ENCODE assay signal across 26 cellular contexts in the genomic region with DNA sequence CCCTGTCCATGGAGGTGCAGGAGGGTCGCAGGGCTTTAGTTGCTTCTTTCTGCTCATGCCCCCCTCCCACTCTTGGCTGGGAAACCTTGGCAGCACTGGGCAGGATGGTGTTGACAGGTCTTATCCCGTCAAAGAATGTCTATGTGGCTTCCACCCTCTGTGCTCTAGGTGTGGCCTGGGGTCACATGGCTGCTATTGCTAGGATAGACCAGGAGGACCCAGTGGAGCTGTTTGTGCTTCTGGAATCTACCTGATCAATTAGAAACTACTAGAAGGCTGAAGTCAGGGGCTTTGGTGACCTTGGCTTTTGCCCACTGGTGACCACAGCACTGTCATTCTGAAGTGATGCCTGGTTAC.
DNase-seq lines count a peak whose midpoint lies in the region; ATAC-seq and TF ChIP-seq lines count a peak whose summit lies in the region.
"Had no signal": no experiment of that assay in that cellular context is flagged by ENCODE, and none has a peak within 500 bp of the region (broad histone marks: within the 10 kb centered on the region; RNA-seq: fewer than 3 reads in every experiment).

No MANE protein-coding gene starts in this region.

- H3K27me3 Mint-ChIP-seq in activated naive CD8-positive, alpha-beta T cell treated with anti-CD3 and anti-CD28 coated beads, Interleukin-2, amount 10 ng/mL, durations not matched to agents 7 days and 5 days = no peaks in the 10 kb centered on the region
- H3K27me3 Mint-ChIP-seq in activated naive CD8-positive, alpha-beta T cell treated with anti-CD3 and anti-CD28 coated beads for 36 hours = no peaks in the 10 kb centered on the region
- H3K27me3 Mint-ChIP-seq: B cell; stimulated activated naive CD8-positive, alpha-beta T cell treated with anti-CD3 and anti-CD28 coated beads, Interleukin-15, amount 100 ng/mL, for 72 hours had no signal

- POLR2A ChIA-PET in activated naive CD8-positive, alpha-beta T cell treated with anti-CD3 and anti-CD28 coated beads, Interleukin-2, amount 10 ng/mL, durations not matched to agents 7 days and 5 days (lab: Charles Lee) = interaction anchor here (0.6 kb wide), 1 partner anchor 121 kb away, joined by 3 read pairs; no protein-coding TSS in a partner anchor

- no peak for ATAC-seq in activated naive CD8-positive, alpha-beta T cell treated with anti-CD3 and anti-CD28 coated beads, Interleukin-2, amount 10 ng/mL, durations not matched to agents 7 days and 5 days (ENCODE audit: low read depth)
- no peak for ATAC-seq in lower lobe of right lung
- ATAC-seq: SK-N-SH treated with all-trans-retinoic acid at 6 μM for 48 hours; stimulated activated naive CD8-positive, alpha-beta T cell treated with anti-CD3 and anti-CD28 coated beads, Interleukin-15, amount 100 ng/mL, for 72 hours; WTC11 had no signal

- H3K9me3 ChIP-seq in duodenal mucosa (ENCODE audit: control insufficient read depth in 1 of 2, low read length in 2 of 2) = no peaks in the 10 kb centered on the region
- H3K9me3 ChIP-seq in lower lobe of right lung = no peaks in the 10 kb centered on the region
- H3K9me3 ChIP-seq in subcutaneous abdominal adipose tissue (ENCODE audit: control insufficient read depth in 5 of 5, low read length in 5 of 5) = no peaks in the 10 kb centered on the region
- H3K9me3 ChIP-seq: colonic mucosa, neutrophil, transverse colon had no signal

- H3K4me1 ChIP-seq in duodenal mucosa (ENCODE audit: control insufficient read depth in 1 of 2, insufficient read depth in 2 of 2, low read length in 2 of 2) = peaks cover 85 to 90% of the 10 kb centered on the region in 2 donors
- H3K4me1 ChIP-seq in lower lobe of right lung = peaks cover 44% of the 10 kb centered on the region
- H3K4me1 ChIP-seq in subcutaneous abdominal adipose tissue (ENCODE audit: control insufficient read depth in 5 of 5, insufficient read depth in 5 of 5, low read length in 5 of 5) = peaks cover 6 to 84% (median 35%) of the 10 kb centered on the region in 5 donors

- H3K4me3 ChIP-seq in duodenal mucosa (ENCODE audit: low read depth in 1 of 2, low read length in 2 of 2) (peak overlapping the region in 1 of 2 donors; percentile 20), lower lobe of right lung (no peak overlapping the region), subcutaneous abdominal adipose tissue (ENCODE audit: low read depth in 1 of 5, low read length in 5 of 5) (no peak overlapping the region)
- H3K4me3 ChIP-seq: colonic mucosa, transverse colon had no signal

- H3K27ac Mint-ChIP-seq in activated naive CD8-positive, alpha-beta T cell treated with anti-CD3 and anti-CD28 coated beads, Interleukin-2, amount 10 ng/mL, durations not matched to agents 7 days and 5 days = peak overlapping the region; percentile 57
- H3K27ac Mint-ChIP-seq in activated naive CD8-positive, alpha-beta T cell treated with anti-CD3 and anti-CD28 coated beads for 36 hours = no peak overlapping the region
- H3K27ac Mint-ChIP-seq: B cell had no signal

- H3K4me3 Mint-ChIP-seq in activated naive CD8-positive, alpha-beta T cell treated with anti-CD3 and anti-CD28 coated beads, Interleukin-2, amount 10 ng/mL, durations not matched to agents 7 days and 5 days = no peak overlapping the region
- no peak overlapping the region for H3K4me3 Mint-ChIP-seq in activated naive CD8-positive, alpha-beta T cell treated with anti-CD3 and anti-CD28 coated beads for 36 hours
- H3K4me3 Mint-ChIP-seq: B cell, WTC11 had no signal

- intact Hi-C loops in lower lobe of right lung (cut with DNase I) = no loop called here

- H3K27me3 ChIP-seq in duodenal mucosa (ENCODE audit: control insufficient read depth in 1 of 2, insufficient read depth in 2 of 2, low read length in 2 of 2) = no peaks in the 10 kb centered on the region
- H3K27me3 ChIP-seq in lower lobe of right lung (ENCODE audit: low read depth) = no peaks in the 10 kb centered on the region
- no peaks in the 10 kb centered on the region for H3K27me3 ChIP-seq in subcutaneous abdominal adipose tissue (ENCODE audit: control insufficient read depth in 5 of 5, insufficient read depth in 4 of 5, low read length in 5 of 5)
- H3K27me3 ChIP-seq: colonic mucosa, neutrophil, transverse colon had no signal

- H3K9ac ChIP-seq in duodenal mucosa (ENCODE audit: low read depth in 1 of 2, low read length in 2 of 2) = peak overlapping the region; percentile 38 to 55
- H3K9ac ChIP-seq in subcutaneous abdominal adipose tissue (ENCODE audit: low read length in 5 of 5) = no peak overlapping the region

- H3K27ac ChIP-seq in duodenal mucosa (ENCODE audit: low read depth, low read length) = no peak overlapping the region
- H3K27ac ChIP-seq in lower lobe of right lung = no peak overlapping the region
- peak overlapping the region; percentile 30 for H3K27ac ChIP-seq in subcutaneous abdominal adipose tissue (ENCODE audit: low read depth, low read length)
- H3K27ac ChIP-seq: 22Rv1, colonic mucosa, HL-60 had no signal

- no peak for TF ChIP-seq CTCF in lower lobe of right lung (IDR thresholded peaks at IDR 0.05)

- peaks cover 49% of the 10 kb centered on the region for H3K4me1 Mint-ChIP-seq in activated naive CD8-positive, alpha-beta T cell treated with anti-CD3 and anti-CD28 coated beads, Interleukin-2, amount 10 ng/mL, durations not matched to agents 7 days and 5 days
- peaks cover 28% of the 10 kb centered on the region for H3K4me1 Mint-ChIP-seq in activated naive CD8-positive, alpha-beta T cell treated with anti-CD3 and anti-CD28 coated beads for 36 hours

- H3K36me3 ChIP-seq in duodenal mucosa (ENCODE audit: control insufficient read depth in 1 of 2, insufficient read depth in 2 of 2, low read length in 2 of 2) (peaks cover 0 to 6% of the 10 kb centered on the region in 2 donors), lower lobe of right lung (no peaks in the 10 kb centered on the region), subcutaneous abdominal adipose tissue (ENCODE audit: control insufficient read depth in 5 of 5, insufficient read depth in 5 of 5, low read length in 5 of 5) (peaks cover 0 to 2% (median 0%) of the 10 kb centered on the region in 5 donors)
- H3K36me3 ChIP-seq: colonic mucosa, transverse colon had no signal

- DNase-seq in activated naive CD8-positive, alpha-beta T cell treated with anti-CD3 and anti-CD28 coated beads, Interleukin-2, amount 10 ng/mL, durations not matched to agents 7 days and 5 days = no peak
- no peak for DNase-seq in activated naive CD8-positive, alpha-beta T cell treated with anti-CD3 and anti-CD28 coated beads for 36 hours
- DNase-seq in lower lobe of right lung (peak; percentile 15), Ammon's horn (ENCODE audit: low spot score) (no peak), NCI-H146 treated with DMSO at 0.1 percent for 48 hours (lab: John Stamatoyannopoulos, UW; ENCODE audit: unreplicated experiment) (no peak)
- DNase-seq in activated naive CD4-positive, alpha-beta T cell treated with anti-CD3 and anti-CD28 coated beads, Interleukin-2, amount 50 U/mL, for 16 hours = no peak
- DNase-seq: activated CD8-positive, alpha-beta memory T cell treated with anti-CD3 and anti-CD28 coated beads, Interleukin-2, amount 50 U/mL, for 4 hours; activated effector memory CD4-positive, alpha-beta T cell treated with Interleukin-2 at 50 U/mL for 16 hours; colonic mucosa; EL; GOT3; NCI-H1417 treated with DMSO at 0.1 percent for 48 hours; NCI-H2171 treated with DMSO at 0.1 percent for 48 hours; NCI-H526; RPMI8226; stimulated activated CD4-positive, alpha-beta T cell treated with anti-CD3 and anti-CD28 coated beads, Interleukin-4, amount 100 ng/mL, for 1 hour; stimulated activated naive CD8-positive, alpha-beta T cell treated with anti-CD3 and anti-CD28 coated beads, Interleukin-15, amount 100 ng/mL, for 72 hours; transverse colon had no signal

- H3K36me3 Mint-ChIP-seq in activated naive CD8-positive, alpha-beta T cell treated with anti-CD3 and anti-CD28 coated beads, Interleukin-2, amount 10 ng/mL, durations not matched to agents 7 days and 5 days = peaks cover 14% of the 10 kb centered on the region
- H3K36me3 Mint-ChIP-seq in activated naive CD8-positive, alpha-beta T cell treated with anti-CD3 and anti-CD28 coated beads for 36 hours = peaks cover 2% of the 10 kb centered on the region
- H3K36me3 Mint-ChIP-seq: WTC11 had no signal

- H3K9me3 Mint-ChIP-seq in activated naive CD8-positive, alpha-beta T cell treated with anti-CD3 and anti-CD28 coated beads, Interleukin-2, amount 10 ng/mL, durations not matched to agents 7 days and 5 days = no peaks in the 10 kb centered on the region
- no peaks in the 10 kb centered on the region for H3K9me3 Mint-ChIP-seq in activated naive CD8-positive, alpha-beta T cell treated with anti-CD3 and anti-CD28 coated beads for 36 hours
- H3K9me3 Mint-ChIP-seq: stimulated activated naive CD8-positive, alpha-beta T cell treated with anti-CD3 and anti-CD28 coated beads, Interleukin-15, amount 100 ng/mL, for 72 hours; WTC11 had no signal

Comparison
In these comparisons a context has a peak if more than half of its experiments do, and no peak if none do; other contexts are left out.
1. H3K9ac ChIP-seq: peak in duodenal mucosa (2 of 2); none in subcutaneous abdominal adipose tissue (0 of 5).